Comparison of ENCODE assay signal across 22 cellular contexts in genomic region chr13:51594432-51594831, GRCh38. TPM values are rescaled to one million over a fixed set of nuclear protein-coding genes. Genes with fewer than 3 reads are reported as not detected.
DNase-seq lines count a peak whose midpoint lies in the region; ATAC-seq, FAIRE-seq and TF ChIP-seq lines count a peak whose summit lies in the region.
"Had no signal": no experiment of that assay in that cellular context is flagged by ENCODE, and none has a peak within 500 bp of the region (broad histone marks: within the 10 kb centered on the region; RNA-seq: fewer than 3 reads in every experiment).

No MANE protein-coding gene starts in this region.

- TF ChIP-seq CTCF in MCF 10A (IDR thresholded peaks at IDR 0.05; ENCODE audit: unreplicated experiment) = no peak
- TF ChIP-seq CTCF in breast epithelium (IDR thresholded peaks at IDR 0.05) = no peak
- TF ChIP-seq CTCF in keratinocyte (optimal IDR thresholded peaks at IDR 0.05 in 1 of 3, IDR thresholded peaks at IDR 0.05 in 1 of 3, conservative IDR thresholded peaks at IDR 0.05 in 1 of 3; ENCODE audit: extremely low read depth in 1 of 3, insufficient read depth in 2 of 3, low read length in 3 of 3) = no peak
- TF ChIP-seq CTCF in ovary (IDR thresholded peaks at IDR 0.05) = no peak

- peaks cover 38% of the 10 kb centered on the region for H3K4me1 Mint-ChIP-seq in MCF 10A (ENCODE audit: insufficient read depth, unreplicated experiment)

- H3K18ac ChIP-seq in trophoblast cell (ENCODE audit: low read length) = no peak overlapping the region

- H2BK120ac ChIP-seq in trophoblast cell (ENCODE audit: insufficient read depth, low read length, poor library complexity) = no peak overlapping the region

- no peaks in the 10 kb centered on the region for H3K27me3 Mint-ChIP-seq in MCF 10A (ENCODE audit: insufficient read depth, unreplicated experiment)
- H3K27me3 Mint-ChIP-seq: CD4-positive, alpha-beta T cell; IgD-negative memory B cell had no signal

- no peak overlapping the region for H3K4me3 Mint-ChIP-seq in MCF 10A (ENCODE audit: unreplicated experiment)
- H3K4me3 Mint-ChIP-seq: CD4-positive, alpha-beta T cell; IgD-negative memory B cell had no signal

- no peak overlapping the region for H4K12ac ChIP-seq in trophoblast cell (ENCODE audit: low read depth, low read length)

- TF ChIP-seq POLR2A in breast epithelium (IDR thresholded peaks at IDR 0.05) = no peak
- no peak for TF ChIP-seq POLR2A in ovary (IDR thresholded peaks at IDR 0.05)

- peak; percentile 36 for FAIRE-seq in keratinocyte (lab: Jason Lieb, UNC)
- FAIRE-seq: A549, D721Med, GM12892, GM18507, HTR-8/SVneo had no signal

- no peak overlapping the region for H4K8ac ChIP-seq in trophoblast cell (ENCODE audit: low read depth, low read length)

- no peak overlapping the region for H2AFZ ChIP-seq in keratinocyte (ENCODE audit: control insufficient read depth, low read length)
- no peak overlapping the region for H2AFZ ChIP-seq in trophoblast cell (ENCODE audit: insufficient read depth, low read length, poor library complexity)

- H3K36me3 Mint-ChIP-seq in MCF 10A (ENCODE audit: insufficient read depth, unreplicated experiment) = no peaks in the 10 kb centered on the region

- H3K27me3 ChIP-seq in breast epithelium = no peaks in the 10 kb centered on the region
- H3K27me3 ChIP-seq in keratinocyte (ENCODE audit: control insufficient read depth, extremely low read depth, insufficient read depth, low read length) = no peaks in the 10 kb centered on the region
- no peaks in the 10 kb centered on the region for H3K27me3 ChIP-seq in trophoblast cell (ENCODE audit: insufficient read depth, low read length)
- H3K27me3 ChIP-seq in ovary = no peaks in the 10 kb centered on the region

- no peak for TF ChIP-seq EP300 in ovary (IDR thresholded peaks at IDR 0.05)

- H3K4me3 ChIP-seq in breast epithelium (no peak overlapping the region), keratinocyte (ENCODE audit: control insufficient read depth in 2 of 3, extremely low read depth in 1 of 3, insufficient read depth in 2 of 3, low read depth in 1 of 3, low read length in 3 of 3) (no peak overlapping the region), trophoblast cell (ENCODE audit: low read depth, low read length) (no peak overlapping the region), ovary (no peak overlapping the region)
- H3K4me3 ChIP-seq: A549 had no signal

- no peak overlapping the region for H2BK5ac ChIP-seq in trophoblast cell (ENCODE audit: low read depth, low read length, poor library complexity)

- peaks cover 6% of the 10 kb centered on the region for H3K9me1 ChIP-seq in keratinocyte (ENCODE audit: control insufficient read depth, extremely low read depth, insufficient read depth, low read length)

- H3K4me1 ChIP-seq in breast epithelium = peaks cover 0 to 15% of the 10 kb centered on the region in 2 donors
- H3K4me1 ChIP-seq in keratinocyte (ENCODE audit: control insufficient read depth, extremely low read depth, insufficient read depth, low read length) = peaks cover 49% of the 10 kb centered on the region
- H3K4me1 ChIP-seq in trophoblast cell (ENCODE audit: control insufficient read depth in 1 of 2, insufficient read depth in 2 of 2, low read length in 2 of 2) = peaks cover 3 to 8% of the 10 kb centered on the region in 2 experiments
- H3K4me1 ChIP-seq in ovary (ENCODE audit: insufficient read depth) = peaks cover 3% of the 10 kb centered on the region

- H3K9ac ChIP-seq in keratinocyte (ENCODE audit: control insufficient read depth, extremely low read depth, insufficient read depth, low read length) (no peak overlapping the region), trophoblast cell (ENCODE audit: low read length) (no peak overlapping the region)

- dilution Hi-C loops in keratinocyte (cut with MboI; ENCODE audit: extremely low pct_ligation_motif_present, low sequenced_read_pairs) = no loop called here

- intact Hi-C loops in MCF 10A (cut with micrococcal nuclease) (no loop called here), breast epithelium (cut with DNase I; ENCODE audit: low total_unique reads) (no loop called here), ovary (cut with DNase I) (no loop called here)

- no peak for DNase-seq in MCF 10A (ENCODE audit: unreplicated experiment)
- DNase-seq in breast epithelium (ENCODE audit: low spot score in 2 of 2) = no peak
- DNase-seq in keratinocyte (ENCODE audit: low read depth, low spot score) = no peak
- no peak for DNase-seq in trophoblast cell
- DNase-seq in stimulated activated CD4-positive, alpha-beta T cell treated with anti-CD3 and anti-CD28 coated beads, Interleukin-1b, Interleukin-23, amount 100 ng/mL, for 48 hours = no peak
- DNase-seq in ovary = no peak
- DNase-seq: AML-193; Caco-2; CD4-positive, alpha-beta T cell; DMS79; GDM1; GOT3; H7 had no signal

- no TSS peak for BruUV-seq in MCF 10A (replicated peaks; lab: Mats Ljungman, UMichigan)

- no peaks in the 10 kb centered on the region for H3K79me1 ChIP-seq in trophoblast cell (ENCODE audit: low read length)

- no peak for ATAC-seq in GM19324 (IDR thresholded peaks at IDR 0.05; ENCODE audit: low FRiP score, unreplicated experiment)
- ATAC-seq: A549 had no signal

- no peak overlapping the region for H2AK5ac ChIP-seq in trophoblast cell (ENCODE audit: low read length)

- H4K91ac ChIP-seq in trophoblast cell (ENCODE audit: low read depth, low read length) = no peak overlapping the region

- H3K27ac ChIP-seq in breast epithelium (no peak overlapping the region), keratinocyte (ENCODE audit: control insufficient read depth, insufficient read depth, low read length) (no peak overlapping the region), trophoblast cell (ENCODE audit: low read depth, low read length) (no peak overlapping the region), ovary (no peak overlapping the region)
- H3K27ac ChIP-seq: 22Rv1, C4-2B had no signal

- H3K4me2 ChIP-seq in keratinocyte (ENCODE audit: control insufficient read depth, extremely low read depth, insufficient read depth, low read depth, low read length) (no peak overlapping the region), trophoblast cell (ENCODE audit: low read length) (no peak overlapping the region)
- H3K4me2 ChIP-seq: A549 had no signal

- H3K9me3 Mint-ChIP-seq in MCF 10A (ENCODE audit: unreplicated experiment) = no peaks in the 10 kb centered on the region
- H3K9me3 Mint-ChIP-seq: CD4-positive, alpha-beta T cell; IgD-negative memory B cell had no signal

- H3K23ac ChIP-seq in trophoblast cell (ENCODE audit: low read length) = no peak overlapping the region

- CTCF ChIA-PET in MCF 10A (lab: Yijun Ruan, JAX) = interaction anchor here (1.2 to 1.4 kb wide), 2 partner anchors 9 to 21 kb away, joined by 3 to 8 read pairs; no protein-coding TSS in a partner anchor

- POLR2A ChIA-PET in MCF 10A (lab: Yijun Ruan, JAX) = interaction anchor here (0.6 to 4.3 kb wide), 5 partner anchors 8 to 794 kb away, joined by 3 to 26 read pairs (median 6); partner anchors contain the start of gene INTS6

- no peak overlapping the region for H3K14ac ChIP-seq in trophoblast cell (ENCODE audit: low read length)

- no peaks in the 10 kb centered on the region for H3K36me3 ChIP-seq in breast epithelium
- peaks cover 0 to 9% of the 10 kb centered on the region in 2 experiments for H3K36me3 ChIP-seq in keratinocyte (ENCODE audit: control insufficient read depth in 2 of 2, extremely low read depth in 1 of 2, insufficient read depth in 2 of 2, low read length in 2 of 2)
- H3K36me3 ChIP-seq in trophoblast cell (ENCODE audit: control insufficient read depth in 1 of 2, insufficient read depth in 2 of 2, low read length in 2 of 2) = peaks cover 0 to 2% of the 10 kb centered on the region in 2 experiments
- no peaks in the 10 kb centered on the region for H3K36me3 ChIP-seq in ovary

- no CpG with 5 or more reads among the region's 3 CpGs for WGBS in trophoblast cell (ENCODE audit: extremely low coverage, insufficient coverage, insufficient read length)
- 89 to 94% (median 90%) methylated on average over 3 of the region's 3 CpGs for WGBS in ovary, 3 donors

- no peak overlapping the region for H2BK12ac ChIP-seq in trophoblast cell (ENCODE audit: low read length)

- peak overlapping the region; percentile 86 for H3K27ac Mint-ChIP-seq in MCF 10A (ENCODE audit: low read depth, unreplicated experiment)
- H3K27ac Mint-ChIP-seq: CD4-positive, alpha-beta T cell; IgD-negative memory B cell had no signal

- H3K79me2 ChIP-seq in keratinocyte (ENCODE audit: control insufficient read depth, insufficient read depth, low read length) = peaks cover 97% of the 10 kb centered on the region
- peaks cover 7% of the 10 kb centered on the region for H3K79me2 ChIP-seq in trophoblast cell (ENCODE audit: control insufficient read depth, insufficient read depth, low read length, poor library complexity)

- peak overlapping the region; percentile 75 for H3K4ac ChIP-seq in trophoblast cell (ENCODE audit: low read depth, low read length)

- H3K9me3 ChIP-seq in breast epithelium = no peaks in the 10 kb centered on the region
- H3K9me3 ChIP-seq in keratinocyte (ENCODE audit: control insufficient read depth, low read depth, low read length) = no peaks in the 10 kb centered on the region
- peaks cover 2% of the 10 kb centered on the region for H3K9me3 ChIP-seq in trophoblast cell (ENCODE audit: insufficient read depth, low read depth, low read length)
- H3K9me3 ChIP-seq in ovary = no peaks in the 10 kb centered on the region
- H3K9me3 ChIP-seq: A549, Caco-2 had no signal

- peaks cover 2% of the 10 kb centered on the region for H4K20me1 ChIP-seq in keratinocyte (ENCODE audit: control insufficient read depth, extremely low read depth, insufficient read depth, low read length)

RNA-seq across cellular contexts. Expression of gene WDFY2, which starts 10.2 kb away (rescaled TPM):
- total RNA-seq in MCF 10A (2022) = 46.7 and 56.2 TPM in 2 replicates
- 10 to 100 TPM; 21.0 to 27.7 (median 21.4) TPM for total RNA-seq in breast epithelium
- polyA plus RNA-seq in keratinocyte = 12.7 to 18.6 TPM (median 17.0 TPM) in 3 replicates
- polyA plus RNA-seq in keratinocyte (2011; ENCODE audit: low read depth) = 17.6 TPM
- 8.4 and 9.9 TPM in 2 replicates for polyA plus RNA-seq in keratinocyte (2011; cell fraction: cytosol; rRNA removed)
- 39.7 and 42.2 TPM in 2 replicates for polyA plus RNA-seq in keratinocyte (2011; cell fraction: nucleus; rRNA removed)
- 13.8 and 14.0 TPM in 2 replicates for polyA plus RNA-seq in keratinocyte (2012; ENCODE audit: low replicate concordance)
- 24.8 to 50.3 TPM (median 36.8 TPM) in 3 replicates for polyA minus RNA-seq in keratinocyte
- polyA minus RNA-seq in keratinocyte (2011; cell fraction: cytosol; rRNA and poly(A)+ RNA removed) = 14.0 TPM
- 40.6 and 81.8 TPM in 2 replicates for polyA minus RNA-seq in keratinocyte (2011; cell fraction: nucleus; rRNA and poly(A)+ RNA removed)
- 14.4 and 15.0 TPM in 2 replicates for polyA plus RNA-seq in trophoblast cell (2013)
- 10 to 100 TPM in 6 of 7 donors, 1 to 10 TPM in 1; 9.9 to 17.9 (median 14.9) TPM for total RNA-seq in ovary
- polyA plus RNA-seq in ovary = 10 to 100 TPM in 1 of 2 donors, 1 to 10 TPM in 1; 5.4 to 11.6 TPM
